Comparison of ENCODE assay signal across 2 cellular contexts in the genomic region with DNA sequence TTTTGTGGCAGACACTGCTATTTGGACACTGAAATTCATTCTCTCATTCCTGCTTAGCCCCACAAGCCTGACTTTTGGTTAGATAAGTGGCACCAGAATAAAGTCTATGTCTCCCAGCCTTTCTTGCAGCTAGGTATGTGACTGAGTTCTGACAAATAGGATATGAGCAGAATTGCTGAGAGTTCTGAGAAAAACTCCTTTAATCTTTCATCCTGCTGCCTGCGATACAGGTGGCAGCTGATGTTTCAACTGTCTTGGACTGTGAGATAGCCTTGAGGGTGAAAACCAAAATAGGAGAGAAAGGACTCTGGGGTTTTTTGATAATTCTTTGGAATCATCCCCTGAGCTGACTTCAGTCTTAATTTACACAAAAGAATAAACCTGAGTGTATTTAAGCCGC.
A peak's percentile ranks its signal among the peaks of the same experiment; 100 is the strongest.
TF ChIP-seq lines count a peak whose summit lies in the region.

No MANE protein-coding gene starts in this region.

TF ChIP-seq in HEK293, 187 proteins besides CTCF, POLR2A, EP300 and RAD21 (continued from another document):
- TF ChIP-seq ZNF596 (tag by site-specific recombination; IDR thresholded peaks at IDR 0.05) (no peak), ZNF140 (tag by site-specific recombination; IDR thresholded peaks at IDR 0.05) (peak; percentile 39; the same call in 1 of the 2 replicates), ZNF626 (tag by site-specific recombination; IDR thresholded peaks at IDR 0.05) (no peak), KLF7 (tag by site-specific recombination; IDR thresholded peaks at IDR 0.05; ENCODE audit: borderline replicate concordance) (no peak)

TF ChIP-seq in K562, 482 proteins besides CTCF, POLR2A, EP300 and RAD21 (continues in another document):
- TF ChIP-seq, protein P1, sequence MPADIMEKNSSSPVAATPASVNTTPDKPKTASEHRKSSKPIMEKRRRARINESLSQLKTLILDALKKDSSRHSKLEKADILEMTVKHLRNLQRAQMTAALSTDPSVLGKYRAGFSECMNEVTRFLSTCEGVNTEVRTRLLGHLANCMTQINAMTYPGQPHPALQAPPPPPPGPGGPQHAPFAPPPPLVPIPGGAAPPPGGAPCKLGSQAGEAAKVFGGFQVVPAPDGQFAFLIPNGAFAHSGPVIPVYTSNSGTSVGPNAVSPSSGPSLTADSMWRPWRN (IDR thresholded peaks at IDR 0.05; ENCODE audit: low read depth), result 0 out of 2 replicates have a peak, but pooled peaks have one; percentile 61
- peak; percentile 31; the same call in 1 of the 2 replicates for TF ChIP-seq ZKSCAN1 (IDR thresholded peaks at IDR 0.05; ENCODE audit: low read depth, low read length)
- TF ChIP-seq, protein P2, sequence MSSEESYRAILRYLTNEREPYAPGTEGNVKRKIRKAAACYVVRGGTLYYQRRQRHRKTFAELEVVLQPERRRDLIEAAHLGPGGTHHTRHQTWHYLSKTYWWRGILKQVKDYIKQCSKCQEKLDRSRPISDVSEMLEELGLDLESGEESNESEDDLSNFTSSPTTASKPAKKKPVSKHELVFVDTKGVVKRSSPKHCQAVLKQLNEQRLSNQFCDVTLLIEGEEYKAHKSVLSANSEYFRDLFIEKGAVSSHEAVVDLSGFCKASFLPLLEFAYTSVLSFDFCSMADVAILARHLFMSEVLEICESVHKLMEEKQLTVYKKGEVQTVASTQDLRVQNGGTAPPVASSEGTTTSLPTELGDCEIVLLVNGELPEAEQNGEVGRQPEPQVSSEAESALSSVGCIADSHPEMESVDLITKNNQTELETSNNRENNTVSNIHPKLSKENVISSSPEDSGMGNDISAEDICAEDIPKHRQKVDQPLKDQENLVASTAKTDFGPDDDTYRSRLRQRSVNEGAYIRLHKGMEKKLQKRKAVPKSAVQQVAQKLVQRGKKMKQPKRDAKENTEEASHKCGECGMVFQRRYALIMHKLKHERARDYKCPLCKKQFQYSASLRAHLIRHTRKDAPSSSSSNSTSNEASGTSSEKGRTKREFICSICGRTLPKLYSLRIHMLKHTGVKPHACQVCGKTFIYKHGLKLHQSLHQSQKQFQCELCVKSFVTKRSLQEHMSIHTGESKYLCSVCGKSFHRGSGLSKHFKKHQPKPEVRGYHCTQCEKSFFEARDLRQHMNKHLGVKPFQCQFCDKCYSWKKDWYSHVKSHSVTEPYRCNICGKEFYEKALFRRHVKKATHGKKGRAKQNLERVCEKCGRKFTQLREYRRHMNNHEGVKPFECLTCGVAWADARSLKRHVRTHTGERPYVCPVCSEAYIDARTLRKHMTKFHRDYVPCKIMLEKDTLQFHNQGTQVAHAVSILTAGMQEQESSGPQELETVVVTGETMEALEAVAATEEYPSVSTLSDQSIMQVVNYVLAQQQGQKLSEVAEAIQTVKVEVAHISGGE (CRISPR knock-in tag; IDR thresholded peaks at IDR 0.05), result no peak
- no peak for TF ChIP-seq BRD4 (IDR thresholded peaks at IDR 0.05)
- TF ChIP-seq, protein P3, sequence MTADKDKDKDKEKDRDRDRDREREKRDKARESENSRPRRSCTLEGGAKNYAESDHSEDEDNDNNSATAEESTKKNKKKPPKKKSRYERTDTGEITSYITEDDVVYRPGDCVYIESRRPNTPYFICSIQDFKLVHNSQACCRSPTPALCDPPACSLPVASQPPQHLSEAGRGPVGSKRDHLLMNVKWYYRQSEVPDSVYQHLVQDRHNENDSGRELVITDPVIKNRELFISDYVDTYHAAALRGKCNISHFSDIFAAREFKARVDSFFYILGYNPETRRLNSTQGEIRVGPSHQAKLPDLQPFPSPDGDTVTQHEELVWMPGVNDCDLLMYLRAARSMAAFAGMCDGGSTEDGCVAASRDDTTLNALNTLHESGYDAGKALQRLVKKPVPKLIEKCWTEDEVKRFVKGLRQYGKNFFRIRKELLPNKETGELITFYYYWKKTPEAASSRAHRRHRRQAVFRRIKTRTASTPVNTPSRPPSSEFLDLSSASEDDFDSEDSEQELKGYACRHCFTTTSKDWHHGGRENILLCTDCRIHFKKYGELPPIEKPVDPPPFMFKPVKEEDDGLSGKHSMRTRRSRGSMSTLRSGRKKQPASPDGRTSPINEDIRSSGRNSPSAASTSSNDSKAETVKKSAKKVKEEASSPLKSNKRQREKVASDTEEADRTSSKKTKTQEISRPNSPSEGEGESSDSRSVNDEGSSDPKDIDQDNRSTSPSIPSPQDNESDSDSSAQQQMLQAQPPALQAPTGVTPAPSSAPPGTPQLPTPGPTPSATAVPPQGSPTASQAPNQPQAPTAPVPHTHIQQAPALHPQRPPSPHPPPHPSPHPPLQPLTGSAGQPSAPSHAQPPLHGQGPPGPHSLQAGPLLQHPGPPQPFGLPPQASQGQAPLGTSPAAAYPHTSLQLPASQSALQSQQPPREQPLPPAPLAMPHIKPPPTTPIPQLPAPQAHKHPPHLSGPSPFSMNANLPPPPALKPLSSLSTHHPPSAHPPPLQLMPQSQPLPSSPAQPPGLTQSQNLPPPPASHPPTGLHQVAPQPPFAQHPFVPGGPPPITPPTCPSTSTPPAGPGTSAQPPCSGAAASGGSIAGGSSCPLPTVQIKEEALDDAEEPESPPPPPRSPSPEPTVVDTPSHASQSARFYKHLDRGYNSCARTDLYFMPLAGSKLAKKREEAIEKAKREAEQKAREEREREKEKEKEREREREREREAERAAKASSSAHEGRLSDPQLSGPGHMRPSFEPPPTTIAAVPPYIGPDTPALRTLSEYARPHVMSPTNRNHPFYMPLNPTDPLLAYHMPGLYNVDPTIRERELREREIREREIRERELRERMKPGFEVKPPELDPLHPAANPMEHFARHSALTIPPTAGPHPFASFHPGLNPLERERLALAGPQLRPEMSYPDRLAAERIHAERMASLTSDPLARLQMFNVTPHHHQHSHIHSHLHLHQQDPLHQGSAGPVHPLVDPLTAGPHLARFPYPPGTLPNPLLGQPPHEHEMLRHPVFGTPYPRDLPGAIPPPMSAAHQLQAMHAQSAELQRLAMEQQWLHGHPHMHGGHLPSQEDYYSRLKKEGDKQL (CRISPR knock-in tag; IDR thresholded peaks at IDR 0.05; ENCODE audit: borderline replicate concordance), result no peak
- peak; percentile 35; the same call in 1 of the 2 replicates for TF ChIP-seq MYNN (IDR thresholded peaks at IDR 0.05)
- TF ChIP-seq MYNN (CRISPR knock-in tag; IDR thresholded peaks at IDR 0.05), result no peak
- no peak for TF ChIP-seq U2AF1 (optimal IDR thresholded peaks at IDR 0.05; ENCODE audit: low read depth, low read length)
- peak in 1 of 2 experiments; percentile 34; a peak in 1 of 3 replicates for TF ChIP-seq CBX3 (IDR thresholded peaks at IDR 0.05; ENCODE audit: borderline replicate concordance in 1 of 2, low read length in 2 of 2)
- TF ChIP-seq NR4A1 (CRISPR knock-in tag; IDR thresholded peaks at IDR 0.05), result no peak
- peak; percentile 81 for TF ChIP-seq NR4A1 (tag; IDR thresholded peaks at IDR 0.05)
- TF ChIP-seq TAL1 (IDR thresholded peaks at IDR 0.05), result peak; percentile 98
- TF ChIP-seq HMG20A (CRISPR knock-in tag; conservative IDR thresholded peaks at IDR 0.05), result no peak
- TF ChIP-seq TEAD2 (tag; IDR thresholded peaks at IDR 0.05), result no peak
- peak; percentile 93 for TF ChIP-seq MEIS2 (IDR thresholded peaks at IDR 0.05; ENCODE audit: partially characterized antibody)
- no peak for TF ChIP-seq HCFC1 (IDR thresholded peaks at IDR 0.05; ENCODE audit: low read depth, low read length)
- TF ChIP-seq PHB2 (IDR thresholded peaks at IDR 0.05; ENCODE audit: low read depth), result peak; percentile 91
- no peak for TF ChIP-seq ZNF766 (CRISPR knock-in tag; conservative IDR thresholded peaks at IDR 0.05)
- peak; percentile 83; the same call in 1 of the 2 replicates for TF ChIP-seq SMARCE1 (IDR thresholded peaks at IDR 0.05)
- no peak for TF ChIP-seq DDX20 (tag; IDR thresholded peaks at IDR 0.05; ENCODE audit: low read depth)
- TF ChIP-seq MXI1 (IDR thresholded peaks at IDR 0.05; ENCODE audit: low read depth, low read length), result 0 out of 2 replicates have a peak, but pooled peaks have one; percentile 43
- TF ChIP-seq NBN (IDR thresholded peaks at IDR 0.05; ENCODE audit: low read depth), result peak; percentile 83; the same call in 1 of the 2 replicates
- TF ChIP-seq, protein P4, sequence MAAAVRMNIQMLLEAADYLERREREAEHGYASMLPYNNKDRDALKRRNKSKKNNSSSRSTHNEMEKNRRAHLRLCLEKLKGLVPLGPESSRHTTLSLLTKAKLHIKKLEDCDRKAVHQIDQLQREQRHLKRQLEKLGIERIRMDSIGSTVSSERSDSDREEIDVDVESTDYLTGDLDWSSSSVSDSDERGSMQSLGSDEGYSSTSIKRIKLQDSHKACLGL (CRISPR knock-in tag; IDR thresholded peaks at IDR 0.05; ENCODE audit: borderline replicate concordance, poor library complexity, severe bottlenecking), result no peak
- no peak for TF ChIP-seq SIRT6 (IDR thresholded peaks at IDR 0.05; ENCODE audit: low read depth, low read length)
- no peak for TF ChIP-seq ZNF431 (CRISPR knock-in tag; IDR thresholded peaks at IDR 0.05)
- no peak for TF ChIP-seq HSF4 (CRISPR knock-in tag; IDR thresholded peaks at IDR 0.05; ENCODE audit: borderline replicate concordance)
- peak; percentile 60 for TF ChIP-seq DACH1 (IDR thresholded peaks at IDR 0.05; ENCODE audit: partially characterized antibody)
- TF ChIP-seq NCOR1 (IDR thresholded peaks at IDR 0.05), result peak; percentile 98
- no peak for TF ChIP-seq HDAC8 (tag; IDR thresholded peaks at IDR 0.05)
- TF ChIP-seq, protein P5, sequence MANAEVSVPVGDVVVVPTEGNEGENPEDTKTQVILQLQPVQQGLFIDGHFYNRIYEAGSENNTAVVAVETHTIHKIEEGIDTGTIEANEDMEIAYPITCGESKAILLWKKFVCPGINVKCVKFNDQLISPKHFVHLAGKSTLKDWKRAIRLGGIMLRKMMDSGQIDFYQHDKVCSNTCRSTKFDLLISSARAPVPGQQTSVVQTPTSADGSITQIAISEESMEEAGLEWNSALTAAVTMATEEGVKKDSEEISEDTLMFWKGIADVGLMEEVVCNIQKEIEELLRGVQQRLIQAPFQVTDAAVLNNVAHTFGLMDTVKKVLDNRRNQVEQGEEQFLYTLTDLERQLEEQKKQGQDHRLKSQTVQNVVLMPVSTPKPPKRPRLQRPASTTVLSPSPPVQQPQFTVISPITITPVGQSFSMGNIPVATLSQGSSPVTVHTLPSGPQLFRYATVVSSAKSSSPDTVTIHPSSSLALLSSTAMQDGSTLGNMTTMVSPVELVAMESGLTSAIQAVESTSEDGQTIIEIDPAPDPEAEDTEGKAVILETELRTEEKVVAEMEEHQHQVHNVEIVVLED (CRISPR knock-in tag; IDR thresholded peaks at IDR 0.05), result no peak
- no peak for TF ChIP-seq HEY1 (CRISPR knock-in tag; IDR thresholded peaks at IDR 0.05; ENCODE audit: borderline replicate concordance)
- TF ChIP-seq MEF2A (IDR thresholded peaks at IDR 0.05; ENCODE audit: control insufficient read depth, low read depth, low read length), result peak; percentile 85
- no peak for TF ChIP-seq U2AF2 (optimal IDR thresholded peaks at IDR 0.05; ENCODE audit: low read depth, low read length)
- peak; percentile 88; the same call in 1 of the 2 replicates for TF ChIP-seq TRIM28 (IDR thresholded peaks at IDR 0.05)
- TF ChIP-seq SMARCA4 (IDR thresholded peaks at IDR 0.05), result peak; percentile 95
- no peak for TF ChIP-seq TEAD1 (CRISPR knock-in tag; IDR thresholded peaks at IDR 0.05)
- peak; percentile 58 for TF ChIP-seq TAF9B (IDR thresholded peaks at IDR 0.05; ENCODE audit: partially characterized antibody)
- TF ChIP-seq MED1 (CRISPR knock-in tag; IDR thresholded peaks at IDR 0.05; ENCODE audit: borderline replicate concordance), result no peak
- TF ChIP-seq NCOA2 (IDR thresholded peaks at IDR 0.05; ENCODE audit: partially characterized antibody in 2 of 2), result peak; percentile 63 to 82
- TF ChIP-seq, protein P6, sequence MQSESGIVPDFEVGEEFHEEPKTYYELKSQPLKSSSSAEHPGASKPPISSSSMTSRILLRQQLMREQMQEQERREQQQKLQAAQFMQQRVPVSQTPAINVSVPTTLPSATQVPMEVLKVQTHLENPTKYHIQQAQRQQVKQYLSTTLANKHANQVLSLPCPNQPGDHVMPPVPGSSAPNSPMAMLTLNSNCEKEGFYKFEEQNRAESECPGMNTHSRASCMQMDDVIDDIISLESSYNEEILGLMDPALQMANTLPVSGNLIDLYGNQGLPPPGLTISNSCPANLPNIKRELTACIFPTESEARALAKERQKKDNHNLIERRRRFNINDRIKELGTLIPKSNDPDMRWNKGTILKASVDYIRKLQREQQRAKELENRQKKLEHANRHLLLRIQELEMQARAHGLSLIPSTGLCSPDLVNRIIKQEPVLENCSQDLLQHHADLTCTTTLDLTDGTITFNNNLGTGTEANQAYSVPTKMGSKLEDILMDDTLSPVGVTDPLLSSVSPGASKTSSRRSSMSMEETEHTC (IDR thresholded peaks at IDR 0.05), result peak; percentile 24; the same call in 1 of the 2 replicates
- TF ChIP-seq, protein P7, sequence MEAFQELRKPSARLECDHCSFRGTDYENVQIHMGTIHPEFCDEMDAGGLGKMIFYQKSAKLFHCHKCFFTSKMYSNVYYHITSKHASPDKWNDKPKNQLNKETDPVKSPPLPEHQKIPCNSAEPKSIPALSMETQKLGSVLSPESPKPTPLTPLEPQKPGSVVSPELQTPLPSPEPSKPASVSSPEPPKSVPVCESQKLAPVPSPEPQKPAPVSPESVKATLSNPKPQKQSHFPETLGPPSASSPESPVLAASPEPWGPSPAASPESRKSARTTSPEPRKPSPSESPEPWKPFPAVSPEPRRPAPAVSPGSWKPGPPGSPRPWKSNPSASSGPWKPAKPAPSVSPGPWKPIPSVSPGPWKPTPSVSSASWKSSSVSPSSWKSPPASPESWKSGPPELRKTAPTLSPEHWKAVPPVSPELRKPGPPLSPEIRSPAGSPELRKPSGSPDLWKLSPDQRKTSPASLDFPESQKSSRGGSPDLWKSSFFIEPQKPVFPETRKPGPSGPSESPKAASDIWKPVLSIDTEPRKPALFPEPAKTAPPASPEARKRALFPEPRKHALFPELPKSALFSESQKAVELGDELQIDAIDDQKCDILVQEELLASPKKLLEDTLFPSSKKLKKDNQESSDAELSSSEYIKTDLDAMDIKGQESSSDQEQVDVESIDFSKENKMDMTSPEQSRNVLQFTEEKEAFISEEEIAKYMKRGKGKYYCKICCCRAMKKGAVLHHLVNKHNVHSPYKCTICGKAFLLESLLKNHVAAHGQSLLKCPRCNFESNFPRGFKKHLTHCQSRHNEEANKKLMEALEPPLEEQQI (IDR thresholded peaks at IDR 0.05), result peak; percentile 95
- TF ChIP-seq BRD9 (IDR thresholded peaks at IDR 0.05; ENCODE audit: low read depth, partially characterized antibody), result no peak
- TF ChIP-seq ARNT (IDR thresholded peaks at IDR 0.05), result peak; percentile 80 to 87; a peak in 3 of 4 replicates
- peak; percentile 95 for TF ChIP-seq DPF2 (IDR thresholded peaks at IDR 0.05)
- TF ChIP-seq ZKSCAN8 (CRISPR knock-in tag; IDR thresholded peaks at IDR 0.05), result no peak
- TF ChIP-seq, protein P8, sequence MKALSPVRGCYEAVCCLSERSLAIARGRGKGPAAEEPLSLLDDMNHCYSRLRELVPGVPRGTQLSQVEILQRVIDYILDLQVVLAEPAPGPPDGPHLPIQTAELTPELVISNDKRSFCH (CRISPR knock-in tag; IDR thresholded peaks at IDR 0.05), result no peak
- TF ChIP-seq, protein P8 (tag; IDR thresholded peaks at IDR 0.05), result 0 out of 2 replicates have a peak, but pooled peaks have one; percentile 42
- peak; percentile 80; the same call in 1 of the 2 replicates for TF ChIP-seq NCOA1 (IDR thresholded peaks at IDR 0.05; ENCODE audit: low read depth)
- TF ChIP-seq ZNF699 (CRISPR knock-in tag; IDR thresholded peaks at IDR 0.05; ENCODE audit: insufficient replicate concordance), result no peak
